In the genomic region with DNA sequence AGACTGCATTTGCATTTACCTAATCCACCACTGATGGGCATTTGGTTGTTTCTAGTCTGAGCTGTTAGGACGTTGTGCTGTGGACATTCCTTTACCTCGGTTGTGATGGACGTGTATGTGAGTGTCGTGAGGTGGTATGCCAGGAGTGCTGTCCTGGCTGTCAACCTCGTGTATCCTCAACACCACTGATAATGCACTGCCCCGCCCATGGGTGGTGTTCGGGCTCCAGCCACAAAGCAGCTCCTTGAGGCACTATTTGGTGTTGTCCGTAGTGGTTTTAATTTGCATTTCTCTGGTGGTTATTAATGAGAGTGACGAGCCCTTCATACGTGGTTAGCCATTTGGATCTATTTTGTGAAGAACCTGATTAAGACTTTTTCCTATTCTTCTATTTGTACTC, we compare ENCODE assay signal across 8 cellular contexts.
A peak's percentile ranks its signal among the peaks of the same experiment; 100 is the strongest.
DNase-seq lines count a peak whose midpoint lies in the region; ATAC-seq and TF ChIP-seq lines count a peak whose summit lies in the region.

No MANE protein-coding gene starts in this region.

- no peaks in the 10 kb centered on the region for H3K27me3 ChIP-seq in heart left ventricle
- H3K27me3 ChIP-seq in lower lobe of right lung (ENCODE audit: low read depth) = no peaks in the 10 kb centered on the region

- H3K4me3 Mint-ChIP-seq in endothelial cell (ENCODE audit: unreplicated experiment) = no peak overlapping the region

- H3K9me3 Mint-ChIP-seq in endothelial cell (ENCODE audit: unreplicated experiment) = no peaks in the 10 kb centered on the region

- peak overlapping the region in 9 of 12 donors; percentile 31 to 75 (median 44) for H3K27ac ChIP-seq in heart left ventricle
- H3K27ac ChIP-seq in lower lobe of right lung = no peak overlapping the region

- no peaks in the 10 kb centered on the region for H3K27me3 Mint-ChIP-seq in endothelial cell (ENCODE audit: unreplicated experiment)

- intact Hi-C loops in heart left ventricle (cut with DNase I) = loop anchor here in 2 of 10 donors (10.0 kb wide), 2 partner anchors 74 to 144 kb away; no protein-coding TSS in a partner anchor
- intact Hi-C loops in lower lobe of right lung (cut with DNase I) = no loop called here

- no peak overlapping the region for H3K27ac Mint-ChIP-seq in endothelial cell (ENCODE audit: unreplicated experiment)

- TF ChIP-seq CTCF in heart left ventricle (IDR thresholded peaks at IDR 0.05) (no peak), endothelial cell (IDR thresholded peaks at IDR 0.05; ENCODE audit: unreplicated experiment) (no peak), lower lobe of right lung (IDR thresholded peaks at IDR 0.05) (no peak)

- H3K9me3 ChIP-seq in heart left ventricle = no peaks in the 10 kb centered on the region
- no peaks in the 10 kb centered on the region for H3K9me3 ChIP-seq in lower lobe of right lung

- H3K4me1 ChIP-seq in heart left ventricle = peaks cover 2 to 92% (median 71%) of the 10 kb centered on the region in 12 donors
- H3K4me1 ChIP-seq in lower lobe of right lung = peaks cover 52% of the 10 kb centered on the region

- peak; percentile 62 for ATAC-seq in GM18499 (IDR thresholded peaks at IDR 0.05; ENCODE audit: insufficient read depth, unreplicated experiment)
- peak; percentile 76 for ATAC-seq in GM21381 (IDR thresholded peaks at IDR 0.05; ENCODE audit: unreplicated experiment)
- peak; percentile 92 for ATAC-seq in HG03342 (IDR thresholded peaks at IDR 0.05; ENCODE audit: unreplicated experiment)
- peak in 3 of 4 donors; percentile 62 to 82 (median 77) for ATAC-seq in heart left ventricle
- ATAC-seq in lower lobe of right lung = no peak

- DNase-seq in heart left ventricle (peak in 2 of 5 donors; percentile 74 to 80), endothelial cell (ENCODE audit: low spot score) (no peak), T1000 (lab: John Stamatoyannopoulos, UW) (no peak), ecto neural progenitor cell (ENCODE audit: low spot score) (no peak), lower lobe of right lung (no peak)

- H3K36me3 ChIP-seq in heart left ventricle = peaks cover 0 to 10% (median 0%) of the 10 kb centered on the region in 9 donors
- H3K36me3 ChIP-seq in lower lobe of right lung = peaks cover 9% of the 10 kb centered on the region

- WGBS in heart left ventricle, 4 donors = 37 to 47% (median 39%) methylated on average over 10 of the region's 10 CpGs

- no peak overlapping the region for H3K4me3 ChIP-seq in heart left ventricle
- H3K4me3 ChIP-seq in lower lobe of right lung = no peak overlapping the region

- H3K36me3 Mint-ChIP-seq in endothelial cell (ENCODE audit: low read depth, unreplicated experiment) = no peaks in the 10 kb centered on the region

- no peak for TF ChIP-seq POLR2A in heart left ventricle (IDR thresholded peaks at IDR 0.05)

- H3K4me1 Mint-ChIP-seq in endothelial cell (ENCODE audit: unreplicated experiment) = peaks cover 8% of the 10 kb centered on the region

Comparison
In these comparisons a context has a peak if more than half of its experiments do, and no peak if none do; other contexts are left out.
1. ATAC-seq: peak in GM18499 (single experiment), GM21381 (single experiment), HG03342 (single experiment) and heart left ventricle (3 of 4); none in lower lobe of right lung (0 of 2).